ENCODE assay signal across 26 cellular contexts in genomic region chr5:31120642-31120948, GRCh38.
"Had no signal": no experiment of that assay in that cellular context is flagged by ENCODE, and none has a peak within 500 bp of the region (broad histone marks: within the 10 kb centered on the region; RNA-seq: fewer than 3 reads in every experiment).

No MANE protein-coding gene starts in this region.

- DNase-seq: activated CD4-positive, alpha-beta T cell treated with anti-CD3 and anti-CD28 coated beads for 36 hours; activated CD4-positive, alpha-beta T cell treated with anti-CD3 and anti-CD28 coated beads, Interleukin-2, amount 10 ng/mL, durations not matched to agents 7 days and 5 days; activated CD4-positive, alpha-beta T cell treated with anti-CD3 and anti-CD28 coated beads, Interleukin-2, amount 50 U/mL, for 48 hours; activated CD8-positive, alpha-beta T cell treated with anti-CD3 and anti-CD28 coated beads, Interleukin-2, amount 10 ng/mL, durations not matched to agents 7 days and 5 days; activated effector memory CD4-positive, alpha-beta T cell treated with Interleukin-2 at 50 U/mL for 16 hours; activated naive CD4-positive, alpha-beta T cell treated with anti-CD3 and anti-CD28 coated beads, Interleukin-2, amount 10 ng/mL, durations not matched to agents 7 days and 5 days; activated naive CD8-positive, alpha-beta T cell treated with anti-CD3 and anti-CD28 coated beads, Interleukin-2, amount 50 U/mL, for 24 hours; activated T-cell treated with anti-CD3 and anti-CD28 coated beads for 4 hours; activated T-cell treated with anti-CD3 and anti-CD28 coated beads, Interleukin-2, amount 50 U/mL, for 4 hours; anterior cingulate cortex; brain microvascular endothelial cell; MM.1S; NCI-H1092; NCI-H1436 treated with DMSO at 0.1 percent for 48 hours; NCI-H1694 treated with DMSO at 0.1 percent for 48 hours; NCI-H2029; NCI-H345; NCI-H524 treated with DMSO at 0.1 percent for 48 hours; Peyer's patch; RPMI8226; SHP77 treated with DMSO at 0.1 percent for 48 hours; SK-N-SH had no signal

- H3K36me3 ChIP-seq: brain microvascular endothelial cell, cardiac muscle cell, Peyer's patch, SJSA1 had no signal

- H3K27me3 ChIP-seq: brain microvascular endothelial cell, cardiac muscle cell, Peyer's patch, SJSA1 had no signal

- H3K9ac ChIP-seq: SK-N-SH had no signal

- ATAC-seq: activated CD4-positive, alpha-beta T cell treated with anti-CD3 and anti-CD28 coated beads for 36 hours; activated CD4-positive, CD25-positive, alpha-beta regulatory T cell treated with anti-CD3 and anti-CD28 coated beads, Interleukin-2, amount 50 U/mL, for 24 hours; activated CD8-positive, alpha-beta T cell treated with anti-CD3 and anti-CD28 coated beads, Interleukin-2, amount 10 ng/mL, durations not matched to agents 7 days and 5 days; activated naive CD8-positive, alpha-beta T cell treated with anti-CD3 and anti-CD28 coated beads, Interleukin-2, amount 50 U/mL, for 24 hours; activated T-cell treated with anti-CD3 and anti-CD28 coated beads, Interleukin-2, amount 50 U/mL, for 4 hours; WTC11 had no signal

- H3K4me2 ChIP-seq: SK-N-SH had no signal

- H3K4me1 ChIP-seq: Peyer's patch had no signal

- H3K27ac ChIP-seq: brain microvascular endothelial cell, cardiac muscle cell, Peyer's patch, SJSA1 had no signal

- H3K4me3 ChIP-seq: cardiac muscle cell, Peyer's patch, SJSA1 had no signal

- H3K9me3 ChIP-seq: Peyer's patch, SJSA1, SK-N-SH had no signal

- H3K9me2 ChIP-seq: SK-N-SH had no signal
